10 cellular contexts compared by ENCODE assay signal in genomic region chr4:37827802-37828321, GRCh38. TPM values are rescaled to one million over a fixed set of nuclear protein-coding genes. Genes with fewer than 3 reads are reported as not detected.
DNase-seq lines count a peak whose midpoint lies in the region; ATAC-seq, FAIRE-seq and TF ChIP-seq lines count a peak whose summit lies in the region.
"Had no signal": no experiment of that assay in that cellular context is flagged by ENCODE, and none has a peak within 500 bp of the region (broad histone marks: within the 10 kb centered on the region; RNA-seq: fewer than 3 reads in every experiment).

No MANE protein-coding gene starts in this region.

- no peak overlapping the region for H3K27ac Mint-ChIP-seq in WTC11

- POLR2A ChIA-PET in HCT116 (lab: Charles Lee) (no interaction called here), WTC11 (lab: Charles Lee) (no interaction called here)

- H3K27ac ChIP-seq in HCT116 (ENCODE audit: low read depth, low read length), result no peak overlapping the region
- H3K27ac ChIP-seq in small intestine (ENCODE audit: low read depth in 1 of 2, low read length in 1 of 2), result no peak overlapping the region

- CTCF ChIA-PET in HCT116 (lab: Charles Lee), result no interaction called here
- CTCF ChIA-PET in WTC11 (lab: Charles Lee), result no interaction called here

- no peak for ATAC-seq in HCT116
- no peak for ATAC-seq in WTC11

- intact Hi-C loops in HCT116 (cut with micrococcal nuclease), result loop anchor here (10.0 kb wide), 1 partner anchor 147 kb away; no protein-coding TSS in a partner anchor

- no peak for TF ChIP-seq POLR2A in HCT116 (IDR thresholded peaks at IDR 0.05; ENCODE audit: borderline replicate concordance, extremely low read depth, insufficient read depth, insufficient read length)

- FAIRE-seq in small intestine (lab: Jason Lieb, UNC), result no peak

- no peak overlapping the region for H2AFZ ChIP-seq in HCT116 (ENCODE audit: low read depth, low read length, poor library complexity, severe bottlenecking)

- H4K20me1 ChIP-seq in HCT116 (ENCODE audit: insufficient read depth), result no peaks in the 10 kb centered on the region

- H3K9me2 ChIP-seq in HCT116 (ENCODE audit: insufficient read depth), result no peaks in the 10 kb centered on the region

- H3K9ac ChIP-seq in HCT116 (ENCODE audit: low read length), result peak overlapping the region; percentile 87
- peak overlapping the region; percentile 82 for H3K9ac ChIP-seq in skeletal muscle satellite cell (ENCODE audit: low read depth, low read length)

- TF ChIP-seq RAD21 in HCT116 (IDR thresholded peaks at IDR 0.05; ENCODE audit: low read depth), result no peak

- no peak for TF ChIP-seq CTCF in HCT116 (IDR thresholded peaks at IDR 0.05 in 2 of 3, conservative IDR thresholded peaks at IDR 0.05 in 1 of 3; ENCODE audit: borderline replicate concordance in 1 of 3, insufficient read depth in 1 of 3, low read depth in 2 of 3, low read length in 2 of 3)
- no peak for TF ChIP-seq CTCF in WTC11 (IDR thresholded peaks at IDR 0.05)
- TF ChIP-seq CTCF in fibroblast of villous mesenchyme (IDR thresholded peaks at IDR 0.05; ENCODE audit: insufficient read depth, low read depth, low read length), result no peak

- RAD21 ChIA-PET in HCT116 (lab: Charles Lee; ENCODE audit: low non-redundant PET in 1 of 2, low total read pairs in 2 of 2, uncharacterized antibody in 2 of 2, unreplicated experiment in 2 of 2), result no interaction called here

- H3K79me2 ChIP-seq in HCT116 (ENCODE audit: insufficient read depth, low read length), result peaks cover 18% of the 10 kb centered on the region

- H3K36me3 ChIP-seq in HCT116 (ENCODE audit: control insufficient read depth in 1 of 2, insufficient read depth in 2 of 2, low read length in 2 of 2) (peaks cover 15% of the 10 kb centered on the region in 2 experiments; a peak in 2 of 4 replicates), skeletal muscle satellite cell (ENCODE audit: insufficient read depth, low read length) (peaks cover 18% of the 10 kb centered on the region), small intestine (ENCODE audit: control insufficient read depth in 2 of 2, insufficient read depth in 2 of 2, low read length in 2 of 2) (peaks cover 3 to 4% of the 10 kb centered on the region in 2 donors)

- H3K4me1 ChIP-seq in HCT116 (ENCODE audit: control insufficient read depth in 1 of 2, insufficient read depth in 2 of 2, low read length in 2 of 2), result peaks cover 11 to 19% of the 10 kb centered on the region in 2 experiments; a peak in 2 of 4 replicates
- peaks cover 7% of the 10 kb centered on the region for H3K4me1 ChIP-seq in skeletal muscle satellite cell (ENCODE audit: control insufficient read depth, insufficient read depth, low read length)
- H3K4me1 ChIP-seq in small intestine (ENCODE audit: control insufficient read depth in 2 of 2, insufficient read depth in 1 of 2, low read depth in 1 of 2, low read length in 1 of 2), result peaks cover 3 to 6% of the 10 kb centered on the region in 2 donors

- H3K4me1 Mint-ChIP-seq in WTC11, result peaks cover 18% of the 10 kb centered on the region

- H3K9me3 ChIP-seq in HCT116 (ENCODE audit: control insufficient read depth in 1 of 2, insufficient read depth in 1 of 2, low read depth in 1 of 2, low read length in 2 of 2) (no peaks in the 10 kb centered on the region), skeletal muscle satellite cell (replicated peaks; ENCODE audit: low read length) (no peaks in the 10 kb centered on the region), small intestine (ENCODE audit: control insufficient read depth, low read depth) (no peaks in the 10 kb centered on the region)
- H3K9me3 ChIP-seq: tibial nerve had no signal

- WGBS in small intestine, 3 donors, result 39 to 59% (median 40%) methylated on average over 1 of the region's 1 CpG

- BruUV-seq in HCT116 (replicated peaks; lab: Mats Ljungman, UMichigan), result TSS peak; percentile 61

- H3K4me3 ChIP-seq in HCT116 (replicated peaks in 1 of 2; ENCODE audit: low read depth in 1 of 2, low read length in 2 of 2) (peak overlapping the region; percentile 76 to 98), fibroblast of villous mesenchyme (ENCODE audit: low read depth, low read length) (peak overlapping the region; percentile 25), skeletal muscle satellite cell (ENCODE audit: low read length) (peak overlapping the region; percentile 92), small intestine (ENCODE audit: low read depth in 1 of 2, low read length in 2 of 2) (no peak overlapping the region)

- DNase-seq in HCT116 (ENCODE audit: low read depth, low spot score) (no peak), WTC11 (ENCODE audit: low spot score) (no peak), fibroblast of villous mesenchyme (ENCODE audit: low read depth) (no peak), SKM-1 treated with dmso at 0.1 percent for 144 hours (lab: John Stamatoyannopoulos, UW; ENCODE audit: unreplicated experiment) (no peak), small intestine (no peak), retina (no peak), amniotic stem cell (lab: John Stamatoyannopoulos, UW) (no peak)
- DNase-seq: SIG-M5 had no signal

- H3K27me3 Mint-ChIP-seq in WTC11 (ENCODE audit: low read depth), result peaks cover 13% of the 10 kb centered on the region

- H3K36me3 Mint-ChIP-seq in WTC11, result peaks cover 23% of the 10 kb centered on the region

- H3K4me3 Mint-ChIP-seq in WTC11, result peak overlapping the region; percentile 78

- H3K9me3 Mint-ChIP-seq in WTC11, result no peaks in the 10 kb centered on the region

- H3K27me3 ChIP-seq in HCT116 (ENCODE audit: insufficient read depth, low read length), result no peaks in the 10 kb centered on the region
- no peaks in the 10 kb centered on the region for H3K27me3 ChIP-seq in skeletal muscle satellite cell (ENCODE audit: control insufficient read depth, insufficient read depth, low read length)
- no peaks in the 10 kb centered on the region for H3K27me3 ChIP-seq in small intestine (ENCODE audit: control insufficient read depth in 2 of 2, insufficient read depth in 2 of 2, low read length in 2 of 2)
- H3K27me3 ChIP-seq: tibial nerve had no signal

- H3K4me2 ChIP-seq in HCT116 (ENCODE audit: low read length) (peak overlapping the region; percentile 93), skeletal muscle satellite cell (ENCODE audit: low read length) (peak overlapping the region; percentile 99)

TF ChIP-seq in HCT116, 20 proteins besides CTCF, POLR2A, EP300 and RAD21 (continues in another document):
- TF ChIP-seq YY1 (IDR thresholded peaks at IDR 0.05; ENCODE audit: extremely low read depth, insufficient replicate concordance, low read depth, low read length) (no peak), REST (IDR thresholded peaks at IDR 0.05; ENCODE audit: low read depth) (no peak)

TF ChIP-seq in WTC11, 78 proteins besides CTCF, POLR2A, EP300 and RAD21 (continues in another document):
- no peak for TF ChIP-seq TCF7 (CRISPR knock-in tag; IDR thresholded peaks at IDR 0.05; ENCODE audit: low read depth)
- no peak for TF ChIP-seq PRRX2 (CRISPR knock-in tag; IDR thresholded peaks at IDR 0.05)
- TF ChIP-seq STAT6 (CRISPR knock-in tag; conservative IDR thresholded peaks at IDR 0.05; ENCODE audit: low read depth), result no peak
- no peak for TF ChIP-seq ZNF512 (CRISPR knock-in tag; IDR thresholded peaks at IDR 0.05; ENCODE audit: borderline replicate concordance)
- TF ChIP-seq USF1 (CRISPR knock-in tag; IDR thresholded peaks at IDR 0.05), result no peak
- TF ChIP-seq ATF1 (CRISPR knock-in tag; IDR thresholded peaks at IDR 0.05), result no peak
- no peak for TF ChIP-seq NR3C1 (CRISPR knock-in tag; conservative IDR thresholded peaks at IDR 0.05; ENCODE audit: low read depth)
- TF ChIP-seq SP1 (CRISPR knock-in tag; conservative IDR thresholded peaks at IDR 0.05), result no peak
- no peak for TF ChIP-seq NFYB (CRISPR knock-in tag; conservative IDR thresholded peaks at IDR 0.05; ENCODE audit: low read depth)

RNA-seq across cellular contexts. Expression of gene PGM2, which starts 1.4 kb away (rescaled TPM):
- total RNA-seq in HCT116 (2021; ENCODE audit: unreplicated experiment) (48.6 TPM), WTC11 (2021) (28.5 to 31.4 TPM (median 30.1 TPM) in 3 replicates), fibroblast of villous mesenchyme (25.9 and 28.7 TPM in 2 replicates)
- polyA plus RNA-seq in HCT116 (2012), result 20.3 and 22.8 TPM in 2 replicates
- total RNA-seq in skeletal muscle satellite cell (2012; rRNA removed), result 30.4 and 36.8 TPM in 2 replicates
- 10 to 100 TPM in 1 of 3 donors, 1 to 10 TPM in 2; 6.3 to 16.8 (median 7.0) TPM for polyA plus RNA-seq in small intestine

Comparison
In these comparisons a context has a peak if more than half of its experiments do, and no peak if none do; other contexts are left out.
1. H3K4me3 ChIP-seq: peak in HCT116 (2 of 2), fibroblast of villous mesenchyme (single experiment) and skeletal muscle satellite cell (single experiment); none in small intestine (0 of 2).